Comparison of ENCODE assay signal across 16 cellular contexts in genomic region chr3:87805670-87806069, GRCh38. TPM values are rescaled to one million over a fixed set of nuclear protein-coding genes. Genes with fewer than 3 reads are reported as not detected.
DNase-seq lines count a peak whose midpoint lies in the region; ATAC-seq and TF ChIP-seq lines count a peak whose summit lies in the region.
"Had no signal": no experiment of that assay in that cellular context is flagged by ENCODE, and none has a peak within 500 bp of the region (broad histone marks: within the 10 kb centered on the region; RNA-seq: fewer than 3 reads in every experiment).

No MANE protein-coding gene starts in this region.

- H3K4me1 ChIP-seq in psoas muscle, result no peaks in the 10 kb centered on the region
- H3K4me1 ChIP-seq in MM.1S (ENCODE audit: low read length), result no peaks in the 10 kb centered on the region
- H3K4me1 ChIP-seq: Caco-2 had no signal

- no peak overlapping the region for H3K27ac ChIP-seq in psoas muscle
- no peak overlapping the region for H3K27ac ChIP-seq in MM.1S (ENCODE audit: low read length)

- H3F3A ChIP-seq in MM.1S (ENCODE audit: insufficient read depth, low read length), result no peaks in the 10 kb centered on the region

- TF ChIP-seq CTCF in psoas muscle (IDR thresholded peaks at IDR 0.05), result no peak
- TF ChIP-seq CTCF in MM.1S (IDR thresholded peaks at IDR 0.05; ENCODE audit: low read length), result no peak

- H3K4me3 ChIP-seq in psoas muscle (no peak overlapping the region), MM.1S (ENCODE audit: low read length) (no peak overlapping the region)

- no peaks in the 10 kb centered on the region for H3K79me2 ChIP-seq in MM.1S (ENCODE audit: low read length)

- no peak overlapping the region for H2AFZ ChIP-seq in MM.1S (ENCODE audit: low read length)

- H3K9ac ChIP-seq in MM.1S (ENCODE audit: low read length), result no peak overlapping the region

- H3K4me2 ChIP-seq in MM.1S (ENCODE audit: low read depth, low read length), result no peak overlapping the region

- H3K9me3 ChIP-seq in psoas muscle (no peaks in the 10 kb centered on the region), MM.1S (replicated peaks; ENCODE audit: insufficient read depth, low read length) (no peaks in the 10 kb centered on the region)
- H3K9me3 ChIP-seq: Caco-2 had no signal

- H3K36me3 ChIP-seq in psoas muscle (ENCODE audit: insufficient read depth in 1 of 2, low read depth in 1 of 2) (no peaks in the 10 kb centered on the region), MM.1S (replicated peaks; ENCODE audit: insufficient read depth, low read length) (no peaks in the 10 kb centered on the region)

- H4K20me1 ChIP-seq in MM.1S (ENCODE audit: insufficient read depth, low read length), result no peaks in the 10 kb centered on the region

- no peaks in the 10 kb centered on the region for H3K9me2 ChIP-seq in MM.1S (replicated peaks; ENCODE audit: insufficient read depth, low read length)

- H3K27me3 ChIP-seq in psoas muscle (ENCODE audit: insufficient read depth in 3 of 3, low read length in 2 of 3), result no peaks in the 10 kb centered on the region
- no peaks in the 10 kb centered on the region for H3K27me3 ChIP-seq in MM.1S (replicated peaks; ENCODE audit: insufficient read depth, low read length)

- ATAC-seq in GM18520 (IDR thresholded peaks at IDR 0.05; ENCODE audit: unreplicated experiment) (peak; percentile 83), GM21390 (IDR thresholded peaks at IDR 0.05; ENCODE audit: unreplicated experiment) (peak; percentile 94), HG02870 (IDR thresholded peaks at IDR 0.05; ENCODE audit: unreplicated experiment) (peak; percentile 51), HG03442 (IDR thresholded peaks at IDR 0.05; ENCODE audit: unreplicated experiment) (peak; percentile 68), HG03025 (IDR thresholded peaks at IDR 0.05; ENCODE audit: low FRiP score, unreplicated experiment) (no peak), psoas muscle (no peak)
- ATAC-seq: left ventricle myocardium superior had no signal

- no peak for DNase-seq in activated CD8-positive, alpha-beta memory T cell treated with anti-CD3 and anti-CD28 coated beads for 24 hours
- no peak for DNase-seq in psoas muscle
- no peak for DNase-seq in MM.1S
- DNase-seq: activated effector memory CD4-positive, alpha-beta T cell treated with anti-CD3 and anti-CD28 coated beads, Interleukin-2, amount 50 U/mL, for 16 hours; Caco-2; cortex of kidney; HFFc6; left ventricle myocardium superior; NCI-H1048 had no signal

- 65 to 84% (median 79%) methylated on average over 5 of the region's 5 CpGs for WGBS in psoas muscle, 3 donors

- intact Hi-C loops in psoas muscle (cut with DNase I), result no loop called here

RNA-seq across cellular contexts. Expression of gene HTR1F, which starts 13.2 kb away (rescaled TPM):
- under 1 TPM; 0.24 to 0.49 (median 0.26) TPM for total RNA-seq in psoas muscle
- under 1 TPM; 0.05 to 0.12 (median 0.08) TPM for polyA plus RNA-seq in psoas muscle
- total RNA-seq: Caco-2, myocyte, SK-MEL-5 had no signal

Comparison
In these comparisons a context has a peak if more than half of its experiments do, and no peak if none do; other contexts are left out.
1. ATAC-seq: peak in GM18520 (single experiment), GM21390 (single experiment), HG02870 (single experiment) and HG03442 (single experiment); none in HG03025 (single experiment) and psoas muscle (0 of 4).